In genomic region chr9:124932355-124932754, GRCh38 we compare ENCODE assay signal across 20 cellular contexts.
"Had no signal": no experiment of that assay in that cellular context is flagged by ENCODE, and none has a peak within 500 bp of the region (broad histone marks: within the 10 kb centered on the region; RNA-seq: fewer than 3 reads in every experiment).

No MANE protein-coding gene starts in this region.

- H3K27me3 Mint-ChIP-seq: activated B cell treated with CpG ODN at 0.5 μM for 24 hours; activated CD8-positive, alpha-beta T cell treated with anti-CD3 and anti-CD28 coated beads for 36 hours; activated T-helper 17 cell treated with anti-CD3 and anti-CD28 coated beads, Interleukin-2, amount 50 U/mL, for 72 hours; brain; stimulated activated naive B cell treated with anti-CD40 and anti-IgM and Interleukin-4, amounts not matched to agents 10 μg/mL and 1 μg/mL and 100 μg/mL, for 72 hours had no signal

- ATAC-seq: activated CD8-positive, alpha-beta T cell treated with anti-CD3 and anti-CD28 coated beads for 36 hours; activated T-helper 17 cell treated with anti-CD3 and anti-CD28 coated beads, Interleukin-2, amount 50 U/mL, for 72 hours; left colon; lower lobe of right lung; stimulated activated naive B cell treated with anti-CD40 and anti-IgM and Interleukin-4, amounts not matched to agents 10 μg/mL and 1 μg/mL and 100 μg/mL, for 72 hours had no signal

- DNase-seq: activated B cell treated with CpG ODN at 0.5 μM for 24 hours; activated CD4-positive, alpha-beta T cell treated with anti-CD3 and anti-CD28 coated beads for 4 hours; activated CD8-positive, alpha-beta T cell treated with anti-CD3 and anti-CD28 coated beads for 36 hours; activated naive CD4-positive, alpha-beta T cell; activated T-cell treated with anti-CD3 and anti-CD28 coated beads, Interleukin-2, amount 50 U/mL, for 1 hour; anterior cingulate cortex; caudate nucleus; endodermal cell; glutamatergic neuron; hypothalamus; islet precursor cell; left colon; lower lobe of right lung; occipital lobe; stimulated activated naive B cell treated with anti-CD40 and anti-IgM and Interleukin-4, amounts not matched to agents 10 μg/mL and 1 μg/mL and 100 μg/mL, for 72 hours; thyroid gland had no signal

- H3K4me3 Mint-ChIP-seq: activated B cell treated with CpG ODN at 0.5 μM for 24 hours; activated CD8-positive, alpha-beta T cell treated with anti-CD3 and anti-CD28 coated beads for 36 hours; activated T-helper 17 cell treated with anti-CD3 and anti-CD28 coated beads, Interleukin-2, amount 50 U/mL, for 72 hours; brain; endodermal cell; nephron; stimulated activated naive B cell treated with anti-CD40 and anti-IgM and Interleukin-4, amounts not matched to agents 10 μg/mL and 1 μg/mL and 100 μg/mL, for 72 hours; T-helper 2 cell treated with Interferon-gamma antibody and Interleukin-4, amounts not matched to agents 5 μg/mL and 100 μg/mL, for 36 hours had no signal

- H3K4me1 Mint-ChIP-seq: activated T-helper 17 cell treated with anti-CD3 and anti-CD28 coated beads, Interleukin-2, amount 50 U/mL, for 72 hours; brain; endodermal cell; nephron had no signal

- H3K27ac Mint-ChIP-seq: activated B cell treated with CpG ODN at 0.5 μM for 24 hours; activated CD8-positive, alpha-beta T cell treated with anti-CD3 and anti-CD28 coated beads for 36 hours; activated T-helper 17 cell treated with anti-CD3 and anti-CD28 coated beads, Interleukin-2, amount 50 U/mL, for 72 hours; endodermal cell; nephron; stimulated activated naive B cell treated with anti-CD40 and anti-IgM and Interleukin-4, amounts not matched to agents 10 μg/mL and 1 μg/mL and 100 μg/mL, for 72 hours; T-helper 2 cell treated with Interferon-gamma antibody and Interleukin-4, amounts not matched to agents 5 μg/mL and 100 μg/mL, for 36 hours had no signal

- H3K9me3 Mint-ChIP-seq: activated B cell treated with CpG ODN at 0.5 μM for 24 hours; activated CD8-positive, alpha-beta T cell treated with anti-CD3 and anti-CD28 coated beads for 36 hours; activated T-helper 17 cell treated with anti-CD3 and anti-CD28 coated beads, Interleukin-2, amount 50 U/mL, for 72 hours; brain; endodermal cell; nephron; stimulated activated naive B cell treated with anti-CD40 and anti-IgM and Interleukin-4, amounts not matched to agents 10 μg/mL and 1 μg/mL and 100 μg/mL, for 72 hours; T-helper 2 cell treated with Interferon-gamma antibody and Interleukin-4, amounts not matched to agents 5 μg/mL and 100 μg/mL, for 36 hours had no signal
